Comparison of ENCODE assay signal across 27 cellular contexts in genomic region chr7:46767071-46767470, GRCh38.
"Had no signal": no experiment of that assay in that cellular context is flagged by ENCODE, and none has a peak within 500 bp of the region (broad histone marks: within the 10 kb centered on the region; RNA-seq: fewer than 3 reads in every experiment).

No MANE protein-coding gene starts in this region.

- H3K4me3 ChIP-seq: left lung, lower lobe of right lung, pancreas, prostate gland, spleen, suprapubic skin, thoracic aorta, tibial artery, upper lobe of right lung, uterus had no signal

- H3K27ac Mint-ChIP-seq: immature natural killer cell; mesothelial cell of epicardium; naive thymus-derived CD4-positive, alpha-beta T cell; natural killer cell treated with Interleukin-12 subunit alpha and Interleukin-12 subunit beta and Interleukin-15 and Interleukin-18, amount 100 ng/mL, for 72 hours; stimulated activated effector memory CD8-positive, alpha-beta T cell treated with anti-CD3 and anti-CD28 coated beads, Interleukin-12 subunit alpha, Interleukin-12 subunit beta, amount 100 ng/mL, for 72 hours; stimulated activated naive CD8-positive, alpha-beta T cell treated with anti-CD3 and anti-CD28 coated beads, Interleukin-15, Interleukin-2, amounts not matched to agents 100 ng/mL and 50 ng/mL, for 24 hours had no signal

- DNase-seq: hypothalamus; immature natural killer cell; kidney; left colon; left lung; lower lobe of right lung; mammary epithelial cell; mesendoderm; naive thymus-derived CD4-positive, alpha-beta T cell; pancreas; retina; right cardiac atrium; small intestine; spleen; stimulated activated CD4-positive, alpha-beta T cell treated with anti-CD3 and anti-CD28 coated beads, Interleukin-4, amount 100 ng/mL, for 24 hours; stimulated activated naive CD4-positive, alpha-beta T cell; tibial artery; trophoblast cell; upper lobe of right lung; uterus had no signal

- H3K27me3 ChIP-seq: left lung, pancreas, spleen, suprapubic skin, tibial artery, upper lobe of right lung, uterus had no signal

- H3K27ac ChIP-seq: left lung, lower lobe of right lung, pancreas, prostate gland, spleen, suprapubic skin, thoracic aorta, tibial artery, upper lobe of right lung, uterus had no signal

- H3K27me3 Mint-ChIP-seq: naive thymus-derived CD4-positive, alpha-beta T cell; natural killer cell treated with Interleukin-12 subunit alpha and Interleukin-12 subunit beta and Interleukin-15 and Interleukin-18, amount 100 ng/mL, for 72 hours; stimulated activated naive CD8-positive, alpha-beta T cell treated with anti-CD3 and anti-CD28 coated beads, Interleukin-15, Interleukin-2, amounts not matched to agents 100 ng/mL and 50 ng/mL, for 24 hours had no signal

- H3K4me1 ChIP-seq: left lung, lower lobe of right lung, prostate gland, spleen, upper lobe of right lung, uterus had no signal

- H3K4me3 Mint-ChIP-seq: immature natural killer cell; mesothelial cell of epicardium; naive thymus-derived CD4-positive, alpha-beta T cell; natural killer cell treated with Interleukin-12 subunit alpha and Interleukin-12 subunit beta and Interleukin-15 and Interleukin-18, amount 100 ng/mL, for 72 hours; stimulated activated effector memory CD8-positive, alpha-beta T cell treated with anti-CD3 and anti-CD28 coated beads, Interleukin-12 subunit alpha, Interleukin-12 subunit beta, amount 100 ng/mL, for 72 hours; stimulated activated naive CD8-positive, alpha-beta T cell treated with anti-CD3 and anti-CD28 coated beads, Interleukin-15, Interleukin-2, amounts not matched to agents 100 ng/mL and 50 ng/mL, for 24 hours had no signal

- H3K36me3 ChIP-seq: left lung, lower lobe of right lung, pancreas, prostate gland, spleen, suprapubic skin, thoracic aorta, tibial artery, upper lobe of right lung, uterus had no signal

- H3K4me1 Mint-ChIP-seq: immature natural killer cell; naive thymus-derived CD4-positive, alpha-beta T cell; stimulated activated effector memory CD8-positive, alpha-beta T cell treated with anti-CD3 and anti-CD28 coated beads, Interleukin-12 subunit alpha, Interleukin-12 subunit beta, amount 100 ng/mL, for 72 hours had no signal

- H3K9me3 ChIP-seq: pancreas, prostate gland, suprapubic skin, thoracic aorta, tibial artery, upper lobe of right lung, uterus had no signal

- H3K36me3 Mint-ChIP-seq: immature natural killer cell; natural killer cell treated with Interleukin-12 subunit alpha and Interleukin-12 subunit beta and Interleukin-15 and Interleukin-18, amount 100 ng/mL, for 72 hours; stimulated activated effector memory CD8-positive, alpha-beta T cell treated with anti-CD3 and anti-CD28 coated beads, Interleukin-12 subunit alpha, Interleukin-12 subunit beta, amount 100 ng/mL, for 72 hours had no signal
